ENCODE assay signal across 8 cellular contexts in the genomic region with DNA sequence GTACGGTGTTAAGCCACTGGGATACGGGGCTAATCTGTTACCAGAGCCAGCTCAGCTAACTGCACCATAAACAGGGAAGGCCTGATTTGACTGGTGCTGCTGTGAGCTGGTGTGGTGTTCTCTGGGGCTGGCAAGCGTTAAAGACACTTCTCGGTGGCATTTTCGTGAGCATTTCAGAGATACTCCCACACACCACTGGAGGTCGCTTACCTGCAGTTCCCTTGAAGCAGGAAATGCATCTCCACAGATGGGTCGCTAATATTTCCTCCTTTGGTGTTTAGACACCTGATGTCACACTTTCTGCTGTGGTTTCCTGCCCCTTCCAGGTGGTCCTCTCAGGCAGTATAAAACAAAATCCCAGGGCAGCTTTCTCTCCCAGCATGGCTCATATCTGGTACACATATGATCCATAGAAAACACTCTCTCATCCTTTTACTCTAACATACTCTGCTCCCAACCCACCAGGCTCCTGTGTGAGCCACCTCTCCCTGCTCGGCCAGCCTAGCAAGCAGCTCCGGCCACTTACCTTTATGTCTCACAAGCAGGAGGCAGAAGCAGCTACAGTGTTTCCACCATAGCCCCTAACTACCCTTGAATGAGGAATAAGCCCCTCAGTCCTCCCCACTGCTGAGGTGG.
DNase-seq lines count a peak whose midpoint lies in the region; TF ChIP-seq lines count a peak whose summit lies in the region.

No MANE protein-coding gene starts in this region.

- H3K27me3 ChIP-seq in H7 (ENCODE audit: control insufficient read depth, insufficient read depth, low read length) (no peaks in the 10 kb centered on the region), iPS DF 6.9 (ENCODE audit: control insufficient read depth, insufficient read depth, low read length) (no peaks in the 10 kb centered on the region)

- H3K9me3 ChIP-seq in iPS DF 6.9 (ENCODE audit: control insufficient read depth, insufficient read depth, low read length): no peaks in the 10 kb centered on the region

- H3K4me3 ChIP-seq in H7 (ENCODE audit: insufficient read depth, low read depth, low read length): no peak overlapping the region
- no peak overlapping the region for H3K4me3 ChIP-seq in iPS DF 6.9 (ENCODE audit: low read length)

- DNase-seq in NCI-H82 (lab: John Stamatoyannopoulos, UW) (peak; percentile 49), NCI-H82 treated with DMSO at 0.1 percent for 48 hours (lab: John Stamatoyannopoulos, UW; ENCODE audit: unreplicated experiment) (no peak), H7 (peak; percentile 28), iPS DF 6.9 (ENCODE audit: low read depth, low spot score) (peak; percentile 31), medulla oblongata (ENCODE audit: extremely low spot score) (no peak), HK-2 (ENCODE audit: unreplicated experiment) (no peak), activated gamma-delta T cell treated with Interleukin-2 at 50 U/mL for 16 hours (no peak)

- no CpG with 5 or more reads among the region's 9 CpGs for WGBS in iPS DF 6.9 (ENCODE audit: insufficient coverage, insufficient read length)

- no peak overlapping the region for H3K27ac ChIP-seq in iPS DF 6.9 (ENCODE audit: low read length)

- H3K4me1 ChIP-seq in iPS DF 6.9 (ENCODE audit: control insufficient read depth, insufficient read depth, low read length): peaks cover 1% of the 10 kb centered on the region; the same call in 1 of the 2 replicates

- peak; percentile 53 for TF ChIP-seq CTCF in LNCAP (IDR thresholded peaks at IDR 0.05)

- H3K36me3 ChIP-seq in H7 (replicated peaks; ENCODE audit: control insufficient read depth, insufficient read depth, low read length) (no peaks in the 10 kb centered on the region), iPS DF 6.9 (ENCODE audit: control insufficient read depth, insufficient read depth, low read length) (no peaks in the 10 kb centered on the region)

Comparison
In these comparisons a context has a peak if more than half of its experiments do, and no peak if none do; other contexts are left out.
1. DNase-seq: peak in NCI-H82 (single experiment), H7 (single experiment) and iPS DF 6.9 (single experiment); none in NCI-H82 treated with DMSO at 0.1 percent for 48 hours (single experiment), medulla oblongata (single experiment), HK-2 (single experiment) and activated gamma-delta T cell treated with Interleukin-2 at 50 U/mL for 16 hours (single experiment).